Comparison of ENCODE assay signal across 8 cellular contexts in genomic region chr16:4650443-4651074, GRCh38. TPM values are rescaled to one million over a fixed set of nuclear protein-coding genes. Genes with fewer than 3 reads are reported as not detected.
A peak's percentile ranks its signal among the peaks of the same experiment; 100 is the strongest.
DNase-seq lines count a peak whose midpoint lies in the region; ATAC-seq and TF ChIP-seq lines count a peak whose summit lies in the region.
"Not testable (repeated sequence)": the region's sequence is repeated elsewhere in the genome, so short reads cannot be mapped to it uniquely, and the experiment has no call there.

No MANE protein-coding gene starts in this region.

- H3K27ac ChIP-seq in adrenal gland, result not testable (repeated sequence)
- H3K27ac ChIP-seq in neutrophil, result peak overlapping the region; percentile 69

- POLR2A ChIA-PET in activated B cell treated with CpG ODN at 0.5 μM for 24 hours (lab: Charles Lee), result not testable (repeated sequence)

- intact Hi-C loops in activated B cell treated with CpG ODN at 0.5 μM for 24 hours (cut with micrococcal nuclease), result loop anchor here (1.0 to 2.0 kb wide), 4 partner anchors 26 to 144 kb away; partner anchors contain the start of genes MGRN1 and NUDT16L1
- intact Hi-C loops in adrenal gland (cut with DNase I), result not testable (repeated sequence)

- not testable (repeated sequence) for H3K4me3 Mint-ChIP-seq in activated B cell treated with CpG ODN at 0.5 μM for 24 hours; stimulated activated effector memory CD8-positive, alpha-beta T cell treated with anti-CD3 and anti-CD28 coated beads, Interleukin-12 subunit alpha, Interleukin-12 subunit beta, amount 100 ng/mL, for 72 hours

- not testable (repeated sequence) for TF ChIP-seq POLR2A in adrenal gland (IDR thresholded peaks at IDR 0.05)

- not testable (repeated sequence) for TF ChIP-seq CTCF in activated B cell treated with CpG ODN at 0.5 μM for 24 hours (IDR thresholded peaks at IDR 0.05)
- peak; percentile 45 to 71 (median 66) for TF ChIP-seq CTCF in adrenal gland (IDR thresholded peaks at IDR 0.05)
- TF ChIP-seq CTCF in neutrophil (IDR thresholded peaks at IDR 0.05), result peak; percentile 92

- H3K9me3 Mint-ChIP-seq in activated B cell treated with CpG ODN at 0.5 μM for 24 hours; stimulated activated effector memory CD8-positive, alpha-beta T cell treated with anti-CD3 and anti-CD28 coated beads, Interleukin-12 subunit alpha, Interleukin-12 subunit beta, amount 100 ng/mL, for 72 hours: not testable (repeated sequence)

- CTCF ChIA-PET in activated B cell treated with CpG ODN at 0.5 μM for 24 hours (lab: Charles Lee), result interaction anchor here (0.9 to 1.2 kb wide), 5 partner anchors 27 to 325 kb away, joined by 3 to 6 read pairs (median 3); partner anchors contain the start of gene MGRN1

- 82 to 95% (median 85%) methylated on average over 10 to 15 of the region's 15 CpGs for WGBS in adrenal gland, 4 donors

- not testable (repeated sequence) for H3K27ac Mint-ChIP-seq in activated B cell treated with CpG ODN at 0.5 μM for 24 hours
- peak overlapping the region; percentile 83 for H3K27ac Mint-ChIP-seq in stimulated activated effector memory CD8-positive, alpha-beta T cell treated with anti-CD3 and anti-CD28 coated beads, Interleukin-12 subunit alpha, Interleukin-12 subunit beta, amount 100 ng/mL, for 72 hours

- in situ Hi-C loops in Caki2 (cut with HindIII; ENCODE audit: low pct_unique_long_range_greater_than_20kb, low sequenced_read_pairs), result not testable (repeated sequence)

- not testable (repeated sequence) for H3K27me3 ChIP-seq in adrenal gland, neutrophil

- peak; percentile 38 for DNase-seq in Caki2 (ENCODE audit: low read depth)
- DNase-seq in HPDE6-E6E7 (ENCODE audit: extremely low spot score), result peak; percentile 82
- DNase-seq in NCI-H82 (lab: John Stamatoyannopoulos, UW), result peak; percentile 82
- DNase-seq in activated B cell treated with CpG ODN at 0.5 μM for 24 hours, result peak; percentile 61
- DNase-seq in adrenal gland, result peak; percentile 57 to 78 (median 66)
- peak; percentile 54 for DNase-seq in glomerular visceral epithelial cell (ENCODE audit: extremely low spot score)
- DNase-seq in stimulated activated effector memory CD8-positive, alpha-beta T cell treated with anti-CD3 and anti-CD28 coated beads, Interleukin-12 subunit alpha, Interleukin-12 subunit beta, amount 100 ng/mL, for 72 hours (ENCODE audit: low spot score in 2 of 2), result peak; percentile 68 to 87

- not testable (repeated sequence) for H3K27me3 Mint-ChIP-seq in activated B cell treated with CpG ODN at 0.5 μM for 24 hours

- H3K36me3 ChIP-seq in adrenal gland (replicated peaks in 1 of 2) (peaks cover 0 to 50% of the 10 kb centered on the region in 2 donors), neutrophil (peaks cover 76% of the 10 kb centered on the region)

- not testable (repeated sequence) for H3K9me3 ChIP-seq in adrenal gland (replicated peaks in 1 of 3); neutrophil

- H3K4me3 ChIP-seq in adrenal gland; neutrophil (ENCODE audit: low read depth in 1 of 2, low read length in 1 of 2): not testable (repeated sequence)

- H3K4me1 Mint-ChIP-seq in activated B cell treated with CpG ODN at 0.5 μM for 24 hours, result peaks cover 27% of the 10 kb centered on the region
- peaks cover 19% of the 10 kb centered on the region for H3K4me1 Mint-ChIP-seq in stimulated activated effector memory CD8-positive, alpha-beta T cell treated with anti-CD3 and anti-CD28 coated beads, Interleukin-12 subunit alpha, Interleukin-12 subunit beta, amount 100 ng/mL, for 72 hours

- ATAC-seq in activated B cell treated with CpG ODN at 0.5 μM for 24 hours (ENCODE audit: low read depth), result peak; percentile 52
- peak; percentile 73 for ATAC-seq in stimulated activated effector memory CD8-positive, alpha-beta T cell treated with anti-CD3 and anti-CD28 coated beads, Interleukin-12 subunit alpha, Interleukin-12 subunit beta, amount 100 ng/mL, for 72 hours

- H3K36me3 Mint-ChIP-seq in activated B cell treated with CpG ODN at 0.5 μM for 24 hours (ENCODE audit: low read depth), result peaks cover 55% of the 10 kb centered on the region
- H3K36me3 Mint-ChIP-seq in stimulated activated effector memory CD8-positive, alpha-beta T cell treated with anti-CD3 and anti-CD28 coated beads, Interleukin-12 subunit alpha, Interleukin-12 subunit beta, amount 100 ng/mL, for 72 hours, result peaks cover 74% of the 10 kb centered on the region

- H3K4me1 ChIP-seq in adrenal gland (replicated peaks in 1 of 2), result not testable (repeated sequence)
- peaks cover 3 to 11% of the 10 kb centered on the region in 2 experiments for H3K4me1 ChIP-seq in neutrophil (ENCODE audit: control insufficient read depth in 1 of 2, insufficient read depth in 1 of 2, low read depth in 1 of 2, low read length in 1 of 2)

RNA-seq across cellular contexts. Expression of gene MGRN1, which starts 25.9 kb away (rescaled TPM):
- 13.8 and 14.1 TPM in 2 replicates for total RNA-seq in Caki2 (2014; rRNA removed; shearing (Covaris generic); ENCODE audit: low replicate concordance)
- total RNA-seq in activated B cell treated with CpG ODN at 0.5 μM for 24 hours, result 69.6 and 88.6 TPM in 2 replicates
- 10 to 100 TPM; 52.7 to 94.1 (median 75.1) TPM for total RNA-seq in adrenal gland
- polyA plus RNA-seq in adrenal gland, result 10 to 100 TPM; 23.3 to 35.6 (median 27.3) TPM

RNA-seq across cellular contexts. Expression of gene UBALD1, which starts 35.9 kb away (rescaled TPM):
- 4.3 and 12.4 TPM in 2 replicates for total RNA-seq in Caki2 (2014; rRNA removed; shearing (Covaris generic); ENCODE audit: low replicate concordance)
- total RNA-seq in activated B cell treated with CpG ODN at 0.5 μM for 24 hours, result 17.2 and 23.4 TPM in 2 replicates
- total RNA-seq in adrenal gland, result 10 to 100 TPM; 12.0 to 34.3 (median 16.7) TPM
- polyA plus RNA-seq in adrenal gland, result 10 to 100 TPM in 2 of 3 donors, 1 to 10 TPM in 1; 3.7 to 92.7 (median 31.9) TPM

RNA-seq across cellular contexts. Expression of gene NUDT16L1, which starts 42.8 kb away (rescaled TPM):
- 42.4 and 49.2 TPM in 2 replicates for total RNA-seq in Caki2 (2014; rRNA removed; shearing (Covaris generic); ENCODE audit: low replicate concordance)
- total RNA-seq in activated B cell treated with CpG ODN at 0.5 μM for 24 hours, result 32.0 and 32.9 TPM in 2 replicates
- total RNA-seq in adrenal gland, result 10 to 100 TPM; 45.4 to 99.3 (median 53.9) TPM
- polyA plus RNA-seq in adrenal gland, result 10 to 100 TPM; 16.3 to 36.2 (median 28.1) TPM
